In the genomic region with DNA sequence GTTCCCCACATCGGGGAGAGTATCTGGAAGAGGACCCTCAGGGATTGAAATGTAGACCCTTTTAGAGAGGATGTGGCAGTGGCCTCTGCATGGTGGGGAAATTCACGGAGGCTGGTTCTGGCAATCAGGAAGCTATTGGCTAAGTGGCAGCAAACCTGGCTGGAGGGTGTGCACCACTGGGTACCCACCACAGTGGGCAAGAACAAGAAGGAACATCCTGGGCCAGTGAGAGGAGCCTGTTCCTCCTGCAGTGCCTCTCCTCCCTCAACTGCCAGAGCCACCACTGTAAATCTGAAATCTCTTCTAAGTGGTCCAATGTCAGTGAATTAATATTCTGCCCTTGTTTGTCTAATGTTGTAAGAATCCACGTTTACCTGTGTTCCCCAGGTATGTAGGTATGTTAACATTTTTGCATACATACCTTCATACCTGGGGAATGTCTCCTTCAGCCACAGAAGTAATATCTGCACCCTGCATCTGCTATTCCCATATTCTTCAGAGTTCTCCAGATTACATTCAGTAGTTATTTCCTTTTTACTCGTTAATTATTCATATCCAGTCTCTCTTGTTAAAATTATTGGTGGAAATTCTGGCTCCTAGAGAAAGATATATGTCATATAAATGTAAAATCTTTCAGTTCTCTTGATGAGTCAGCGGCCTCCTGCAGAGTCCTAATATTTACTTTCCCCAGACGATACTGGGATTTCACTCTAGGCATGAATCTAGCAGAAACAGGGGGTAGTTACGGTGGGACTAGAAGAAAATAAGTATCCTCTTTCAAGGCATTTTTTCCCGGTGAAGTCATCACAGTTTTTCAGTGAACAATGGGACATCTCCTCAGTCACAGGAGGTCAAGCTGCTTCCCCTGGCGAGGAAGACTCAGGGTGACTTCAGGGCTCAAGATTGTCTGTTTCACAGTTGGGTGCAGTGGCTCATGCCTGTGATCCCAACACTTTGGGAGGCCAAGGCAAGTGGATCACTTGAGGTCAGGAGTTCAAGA, we compare ENCODE assay signal across 17 cellular contexts.
DNase-seq lines count a peak whose midpoint lies in the region; TF ChIP-seq lines count a peak whose summit lies in the region.
"Had no signal": no experiment of that assay in that cellular context is flagged by ENCODE, and none has a peak within 500 bp of the region (broad histone marks: within the 10 kb centered on the region; RNA-seq: fewer than 3 reads in every experiment).

No MANE protein-coding gene starts in this region.

- peak; percentile 80 for DNase-seq in Caki2 (ENCODE audit: low read depth)
- peak; percentile 13 for DNase-seq in LoVo (ENCODE audit: low spot score)
- DNase-seq in choroid plexus epithelial cell (ENCODE audit: low read depth) = peak; percentile 86
- DNase-seq in mesenchymal stem cell = peak; percentile 40
- DNase-seq in inferior parietal cortex (ENCODE audit: extremely low spot score) = no peak
- no peak for DNase-seq in activated naive CD4-positive, alpha-beta T cell treated with Interleukin-2 at 50 U/mL for 16 hours
- DNase-seq in suprapubic skin (ENCODE audit: low spot score in 2 of 2) = no peak
- no peak for DNase-seq in HEK293T (ENCODE audit: extremely low spot score)
- DNase-seq: activated CD4-positive, alpha-beta T cell treated with anti-CD3 and anti-CD28 coated beads, Interleukin-2, amount 50 U/mL, for 1 hour; activated naive CD8-positive, alpha-beta T cell treated with anti-CD3 and anti-CD28 coated beads, Interleukin-2, amount 50 U/mL, for 24 hours; activated T-cell treated with anti-CD3 and anti-CD28 coated beads, Interleukin-2, amount 50 U/mL, for 24 hours; colonic mucosa; GM23248; NCI-H748 treated with DMSO at 0.1 percent for 48 hours; ovary; spleen; stomach had no signal

- H3K4me3 ChIP-seq in choroid plexus epithelial cell (ENCODE audit: low read depth, low read length) (no peak overlapping the region), mesenchymal stem cell (ENCODE audit: insufficient read depth in 1 of 2, low read depth in 1 of 2, low read length in 2 of 2) (no peak overlapping the region), suprapubic skin (no peak overlapping the region)
- H3K4me3 ChIP-seq: colonic mucosa, GM23248, ovary, spleen, stomach had no signal

- no peak for TF ChIP-seq CTCF in choroid plexus epithelial cell (conservative IDR thresholded peaks at IDR 0.05; ENCODE audit: low read depth, low read length)
- no peak for TF ChIP-seq CTCF in suprapubic skin (IDR thresholded peaks at IDR 0.05)

- H3K9me3 ChIP-seq in mesenchymal stem cell (ENCODE audit: control insufficient read depth, low read length) (no peaks in the 10 kb centered on the region), suprapubic skin (no peaks in the 10 kb centered on the region)
- H3K9me3 ChIP-seq: colonic mucosa, ovary, stomach had no signal

- TF ChIP-seq POLR2A in suprapubic skin (IDR thresholded peaks at IDR 0.05) = no peak

- H3K27ac ChIP-seq in mesenchymal stem cell (ENCODE audit: low read length, poor library complexity, severe bottlenecking) (peak overlapping the region; percentile 78), suprapubic skin (no peak overlapping the region)
- H3K27ac ChIP-seq: colonic mucosa, GM23248, ovary, spleen, stomach had no signal

- no peak overlapping the region for H3K4ac ChIP-seq in mesenchymal stem cell (ENCODE audit: low read depth in 1 of 2, low read length in 2 of 2)

- H4K91ac ChIP-seq in mesenchymal stem cell (ENCODE audit: low read length) = no peak overlapping the region

- H2BK12ac ChIP-seq in mesenchymal stem cell (ENCODE audit: low read length in 2 of 2) = no peak overlapping the region

- no peak for TF ChIP-seq EP300 in suprapubic skin (IDR thresholded peaks at IDR 0.05)

- WGBS in mesenchymal stem cell = 39% methylated on average over 6 of the region's 9 CpGs
- 46% methylated on average over 9 of the region's 9 CpGs for WGBS in suprapubic skin

- H3K4me2 ChIP-seq in mesenchymal stem cell (ENCODE audit: low read length, poor library complexity, severe bottlenecking) = peak overlapping the region; percentile 4

- peak overlapping the region; percentile 54 for H2BK5ac ChIP-seq in mesenchymal stem cell (ENCODE audit: low read depth, low read length, poor library complexity, severe bottlenecking)

- H3K4me1 ChIP-seq in mesenchymal stem cell (ENCODE audit: control insufficient read depth, insufficient read depth, low read depth, low read length) (peaks cover 10% of the 10 kb centered on the region), suprapubic skin (no peaks in the 10 kb centered on the region)
- H3K4me1 ChIP-seq: colonic mucosa, spleen, stomach had no signal

- no peak overlapping the region for H3K14ac ChIP-seq in mesenchymal stem cell (ENCODE audit: low read length in 2 of 2)

- no peak overlapping the region for H2BK15ac ChIP-seq in mesenchymal stem cell (ENCODE audit: low read depth, poor library complexity, severe bottlenecking)

- H3K27me3 ChIP-seq in mesenchymal stem cell (ENCODE audit: control insufficient read depth in 1 of 2, insufficient read depth in 1 of 2, low read length in 2 of 2) (no peaks in the 10 kb centered on the region), suprapubic skin (no peaks in the 10 kb centered on the region)
- H3K27me3 ChIP-seq: colonic mucosa, ovary, spleen, stomach had no signal

- no peak overlapping the region for H3K18ac ChIP-seq in mesenchymal stem cell (ENCODE audit: low read depth in 1 of 2, low read length in 2 of 2)

- peak overlapping the region; percentile 23 for H2AK5ac ChIP-seq in mesenchymal stem cell (ENCODE audit: low read length, severe bottlenecking)

- no peak overlapping the region for H4K8ac ChIP-seq in mesenchymal stem cell (ENCODE audit: low read length)

- H3K23ac ChIP-seq in mesenchymal stem cell (ENCODE audit: low read length in 2 of 2) = no peak overlapping the region

- H2BK120ac ChIP-seq in mesenchymal stem cell (ENCODE audit: low read depth, low read length) = no peak overlapping the region

- no peaks in the 10 kb centered on the region for H3K79me1 ChIP-seq in mesenchymal stem cell (replicated peaks; ENCODE audit: low read length, poor library complexity, severe bottlenecking)

- H3K36me3 ChIP-seq in mesenchymal stem cell (ENCODE audit: control insufficient read depth in 1 of 2, insufficient read depth in 2 of 2, low read depth in 1 of 2, low read length in 2 of 2) (no peaks in the 10 kb centered on the region), suprapubic skin (no peaks in the 10 kb centered on the region)
- H3K36me3 ChIP-seq: colonic mucosa, ovary, spleen, stomach had no signal

- no peak overlapping the region for H3K9ac ChIP-seq in mesenchymal stem cell (ENCODE audit: low read length)
- H3K9ac ChIP-seq: GM23248 had no signal

- POLR2A ChIA-PET in HEK293T (lab: Yijun Ruan, JAX) = no interaction called here

- CTCF ChIA-PET in HEK293T (lab: Yijun Ruan, JAX) = no interaction called here

- in situ Hi-C loops in Caki2 (cut with HindIII; ENCODE audit: low pct_unique_long_range_greater_than_20kb, low sequenced_read_pairs) = no loop called here

- no peak overlapping the region for H2AFZ ChIP-seq in mesenchymal stem cell (ENCODE audit: low read depth, low read length)
- H2AFZ ChIP-seq: GM23248 had no signal

TF ChIP-seq in HEK293T, 16 proteins besides CTCF, POLR2A, EP300 and RAD21:
- TF ChIP-seq ZNF384 (IDR thresholded peaks at IDR 0.05) (no peak), HDGF (IDR thresholded peaks at IDR 0.05; ENCODE audit: borderline replicate concordance) (no peak), SP1 (IDR thresholded peaks at IDR 0.05) (no peak), L3MBTL2 (conservative IDR thresholded peaks at IDR 0.05) (no peak), BHLHE40 (IDR thresholded peaks at IDR 0.05; ENCODE audit: borderline replicate concordance) (no peak), ARNT (IDR thresholded peaks at IDR 0.05) (no peak), FOXK2 (IDR thresholded peaks at IDR 0.05) (no peak), ELF4 (IDR thresholded peaks at IDR 0.05) (no peak), FOXA1 (IDR thresholded peaks at IDR 0.05) (no peak)

Comparison
In these comparisons a context has a peak if more than half of its experiments do, and no peak if none do; other contexts are left out.
1. DNase-seq: peak in Caki2 (single experiment), LoVo (single experiment), choroid plexus epithelial cell (single experiment) and mesenchymal stem cell (single experiment); none in inferior parietal cortex (single experiment), activated naive CD4-positive, alpha-beta T cell treated with Interleukin-2 at 50 U/mL for 16 hours (single experiment), suprapubic skin (0 of 2) and HEK293T (single experiment).